ENCODE assay signal across 19 cellular contexts in genomic region chr3:149005424-149005823, GRCh38. TPM values are rescaled to one million over a fixed set of nuclear protein-coding genes. Genes with fewer than 3 reads are reported as not detected.
A peak's percentile ranks its signal among the peaks of the same experiment; 100 is the strongest.
DNase-seq lines count a peak whose midpoint lies in the region; ATAC-seq, FAIRE-seq and TF ChIP-seq lines count a peak whose summit lies in the region.
"Had no signal": no experiment of that assay in that cellular context is flagged by ENCODE, and none has a peak within 500 bp of the region (broad histone marks: within the 10 kb centered on the region; RNA-seq: fewer than 3 reads in every experiment).

No MANE protein-coding gene starts in this region.

- no peak overlapping the region for H3K18ac ChIP-seq in mesenchymal stem cell (ENCODE audit: low read depth in 1 of 2, low read length in 2 of 2)

- no peak overlapping the region for H3K9ac ChIP-seq in mesenchymal stem cell (ENCODE audit: low read length)
- H3K9ac ChIP-seq: BLaER1 had no signal

- H3K27me3 ChIP-seq in mesenchymal stem cell (ENCODE audit: control insufficient read depth in 1 of 2, insufficient read depth in 1 of 2, low read length in 2 of 2) (no peaks in the 10 kb centered on the region), testis (no peaks in the 10 kb centered on the region), left lung (no peaks in the 10 kb centered on the region)
- H3K27me3 ChIP-seq: BLaER1, Peyer's patch had no signal

- no peak overlapping the region for H3K4ac ChIP-seq in mesenchymal stem cell (ENCODE audit: low read depth in 1 of 2, low read length in 2 of 2)

- TF ChIP-seq CTCF in testis (IDR thresholded peaks at IDR 0.05) (no peak), left lung (IDR thresholded peaks at IDR 0.05) (no peak)

- no peak overlapping the region for H2BK15ac ChIP-seq in mesenchymal stem cell (ENCODE audit: low read depth, poor library complexity, severe bottlenecking)

- peak overlapping the region; percentile 33 for H3K27ac ChIP-seq in mesenchymal stem cell (ENCODE audit: low read length, poor library complexity, severe bottlenecking)
- H3K27ac ChIP-seq in testis, result no peak overlapping the region
- H3K27ac ChIP-seq in left lung, result no peak overlapping the region
- H3K27ac ChIP-seq: BLaER1, HL-60, Peyer's patch had no signal

- H3K9me3 ChIP-seq in mesenchymal stem cell (ENCODE audit: control insufficient read depth, low read length) (no peaks in the 10 kb centered on the region), testis (no peaks in the 10 kb centered on the region), left lung (no peaks in the 10 kb centered on the region)
- H3K9me3 ChIP-seq: BLaER1, Peyer's patch had no signal

- TF ChIP-seq POLR2A in H54 (IDR thresholded peaks at IDR 0.05; ENCODE audit: low read depth, low read length) (no peak), testis (IDR thresholded peaks at IDR 0.05) (no peak)

- ATAC-seq in GM18861 (IDR thresholded peaks at IDR 0.05; ENCODE audit: unreplicated experiment), result no peak
- ATAC-seq in left lung, result no peak
- ATAC-seq: CD8-positive, alpha-beta T cell had no signal

- no peak overlapping the region for H2BK12ac ChIP-seq in mesenchymal stem cell (ENCODE audit: low read length in 2 of 2)

- H3K79me1 ChIP-seq in mesenchymal stem cell (replicated peaks; ENCODE audit: low read length, poor library complexity, severe bottlenecking), result peaks cover 15% of the 10 kb centered on the region

- H3K4me1 ChIP-seq in mesenchymal stem cell (ENCODE audit: control insufficient read depth, insufficient read depth, low read depth, low read length) (peaks cover 11% of the 10 kb centered on the region), testis (peaks cover 12% of the 10 kb centered on the region), left lung (peaks cover 0 to 15% of the 10 kb centered on the region in 2 donors)

- H2AFZ ChIP-seq in mesenchymal stem cell (ENCODE audit: low read depth, low read length), result no peak overlapping the region

- H4K91ac ChIP-seq in mesenchymal stem cell (ENCODE audit: low read length), result no peak overlapping the region

- no peak overlapping the region for H2BK120ac ChIP-seq in mesenchymal stem cell (ENCODE audit: low read depth, low read length)

- WGBS in mesenchymal stem cell, result no CpG with 5 or more reads among the region's 1 CpG
- WGBS in testis, 2 donors, result 68 to 87% methylated on average over 1 of the region's 1 CpG

- FAIRE-seq in H54 (lab: Jason Lieb, UNC), result peak; percentile 57
- FAIRE-seq: D721Med, GM12891, GM18507, HTR-8/SVneo had no signal

- H3K4me3 ChIP-seq in mesenchymal stem cell (ENCODE audit: insufficient read depth in 1 of 2, low read depth in 1 of 2, low read length in 2 of 2) (no peak overlapping the region), testis (no peak overlapping the region), left lung (no peak overlapping the region)
- H3K4me3 ChIP-seq: BLaER1, Peyer's patch had no signal

- no peak overlapping the region for H2BK5ac ChIP-seq in mesenchymal stem cell (ENCODE audit: low read depth, low read length, poor library complexity, severe bottlenecking)

- intact Hi-C loops in testis (cut with DNase I; ENCODE audit: low total_unique reads) (no loop called here), left lung (cut with DNase I) (no loop called here)

- no peak for DNase-seq in H54 (ENCODE audit: insufficient read length, low spot score)
- DNase-seq in amniotic epithelial cell (ENCODE audit: low read depth), result peak; percentile 57
- no peak for DNase-seq in mesenchymal stem cell
- DNase-seq in testis, result no peak
- DNase-seq in left lung, result no peak
- no peak for DNase-seq in T-helper 2 cell
- DNase-seq: CD8-positive, alpha-beta T cell; GDM1; H9; NCI-H187; NCI-H226; Peyer's patch had no signal

- no peak overlapping the region for H3K23ac ChIP-seq in mesenchymal stem cell (ENCODE audit: low read length in 2 of 2)

- H3K4me2 ChIP-seq in mesenchymal stem cell (ENCODE audit: low read length, poor library complexity, severe bottlenecking), result no peak overlapping the region

- H4K8ac ChIP-seq in mesenchymal stem cell (ENCODE audit: low read length), result no peak overlapping the region

- no peak overlapping the region for H2AK5ac ChIP-seq in mesenchymal stem cell (ENCODE audit: low read length, severe bottlenecking)

- H3K14ac ChIP-seq in mesenchymal stem cell (ENCODE audit: low read length in 2 of 2), result no peak overlapping the region

- H3K36me3 ChIP-seq in mesenchymal stem cell (ENCODE audit: control insufficient read depth in 1 of 2, insufficient read depth in 2 of 2, low read depth in 1 of 2, low read length in 2 of 2) (peaks cover 8 to 76% of the 10 kb centered on the region in 2 experiments), testis (ENCODE audit: low read depth, missing control alignments) (no peaks in the 10 kb centered on the region), left lung (peaks cover 0 to 77% of the 10 kb centered on the region in 2 donors)

RNA-seq across cellular contexts. Expression of gene GYG1, which starts 14.1 kb away (rescaled TPM):
- 59.2 TPM for polyA plus RNA-seq in mesenchymal stem cell (2013, experiment 1 of 2)
- polyA plus RNA-seq in mesenchymal stem cell (2013, experiment 2 of 2), result 59.2 TPM
- total RNA-seq in testis (100 to 1,000 TPM; 128 to 138 TPM), left lung (10 to 100 TPM; 43.9 to 67.9 TPM)
- 303 TPM for polyA plus RNA-seq in testis (ENCODE audit: insufficient read depth, low read depth, low replicate concordance)
